Comparison of ENCODE assay signal across 13 cellular contexts in the genomic region with DNA sequence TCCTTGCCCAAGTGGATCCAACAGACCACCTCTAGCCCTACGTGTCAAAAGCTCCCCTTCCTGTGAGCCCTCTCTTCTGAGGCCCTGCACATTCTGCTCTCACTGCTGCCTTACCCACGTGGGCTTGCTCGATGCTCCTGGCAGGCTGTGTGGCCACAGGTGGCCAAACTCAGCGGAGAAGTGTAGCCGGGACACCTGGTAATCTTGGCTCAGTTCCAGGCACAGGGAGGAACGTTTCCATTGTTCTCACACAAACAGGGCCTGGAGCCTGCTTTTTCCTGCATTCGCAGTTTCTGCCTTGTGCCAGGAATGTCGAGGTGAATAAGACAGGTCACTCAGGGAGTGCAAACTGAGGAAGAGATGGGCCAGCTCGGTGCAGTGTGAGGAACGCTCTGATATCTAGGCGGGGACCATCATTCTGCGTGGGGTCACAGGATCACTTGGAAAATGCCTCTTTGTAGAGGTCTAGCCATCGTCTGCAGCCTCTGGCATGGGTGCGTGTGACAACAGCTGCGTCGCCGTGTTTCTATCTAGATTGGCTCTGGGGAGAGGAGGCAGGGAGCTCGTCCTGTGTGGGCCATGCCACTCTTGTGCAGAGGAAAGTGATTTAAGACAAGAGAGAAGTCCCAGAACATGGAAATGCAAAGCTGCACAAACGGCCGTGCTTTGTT.
A peak's percentile ranks its signal among the peaks of the same experiment; 100 is the strongest.
DNase-seq lines count a peak whose midpoint lies in the region; TF ChIP-seq lines count a peak whose summit lies in the region.
"Had no signal": no experiment of that assay in that cellular context is flagged by ENCODE, and none has a peak within 500 bp of the region (broad histone marks: within the 10 kb centered on the region; RNA-seq: fewer than 3 reads in every experiment).

No MANE protein-coding gene starts in this region.

- DNase-seq in Caco-2 = no peak
- DNase-seq in NCI-H187 (lab: John Stamatoyannopoulos, UW) = peak; percentile 84 to 93
- no peak for DNase-seq in RWPE1 (ENCODE audit: low spot score)
- DNase-seq in mesenchymal stem cell = no peak
- DNase-seq in activated CD4-positive, CD25-positive, alpha-beta regulatory T cell treated with anti-CD3 and anti-CD28 coated beads, Interleukin-2, amount 50 U/mL, for 72 hours = no peak
- no peak for DNase-seq in stimulated activated CD4-positive, alpha-beta T cell treated with anti-CD3 and anti-CD28 coated beads, Interleukin-15, amount 100 ng/mL, for 24 hours
- DNase-seq in ACHN = no peak
- no peak for DNase-seq in erythroblast (lab: John Stamatoyannopoulos, UW)
- DNase-seq: MM.1S, T-helper 9 cell had no signal

- WGBS in mesenchymal stem cell = 94% methylated on average over 20 of the region's 20 CpGs

- POLR2A ChIA-PET in Caco-2 (lab: Charles Lee) = no interaction called here
- POLR2A ChIA-PET in RWPE1 (lab: Yijun Ruan, JAX; ENCODE audit: low non-redundant PET) = no interaction called here

- H3K9ac ChIP-seq in mesenchymal stem cell (ENCODE audit: low read length) = no peak overlapping the region
- H3K9ac ChIP-seq: neural progenitor cell had no signal

- no peaks in the 10 kb centered on the region for H3K9me3 Mint-ChIP-seq in Caco-2 (ENCODE audit: unreplicated experiment)
- H3K9me3 Mint-ChIP-seq: activated T-helper 1 cell treated with anti-CD3 and anti-CD28 coated beads, Interleukin-12 subunit alpha, Interleukin-12 subunit beta, Interleukin-2, Interleukin-4 antibody, amounts not matched to agents 30 ng/mL and 10 ng/mL and 1 ng/mL, durations not matched to agents 14 hours and 24 hours and 36 hours; neural progenitor cell had no signal

- TF ChIP-seq CTCF in Caco-2 (IDR thresholded peaks at IDR 0.05; ENCODE audit: insufficient read depth in 1 of 2, low read depth in 1 of 2, low read length in 1 of 2, severe bottlenecking in 1 of 2, unreplicated experiment in 1 of 2) (no peak), RWPE1 (conservative IDR thresholded peaks at IDR 0.05; ENCODE audit: low read depth) (no peak)

- no peak overlapping the region for H3K4me2 ChIP-seq in mesenchymal stem cell (ENCODE audit: low read length, poor library complexity, severe bottlenecking)
- H3K4me2 ChIP-seq: neural progenitor cell had no signal

- H3K79me1 ChIP-seq in mesenchymal stem cell (replicated peaks; ENCODE audit: low read length, poor library complexity, severe bottlenecking) = peaks cover 6% of the 10 kb centered on the region

- H3K27me3 ChIP-seq in Caco-2 (replicated peaks; ENCODE audit: control insufficient read depth, insufficient read depth, low read length) (no peaks in the 10 kb centered on the region), mesenchymal stem cell (ENCODE audit: control insufficient read depth in 1 of 2, insufficient read depth in 1 of 2, low read length in 2 of 2) (no peaks in the 10 kb centered on the region)
- H3K27me3 ChIP-seq: neural progenitor cell had no signal

- H2BK15ac ChIP-seq in mesenchymal stem cell (ENCODE audit: low read depth, poor library complexity, severe bottlenecking) = no peak overlapping the region

- no peak overlapping the region for H2BK120ac ChIP-seq in mesenchymal stem cell (ENCODE audit: low read depth, low read length)

- peaks cover 90% of the 10 kb centered on the region for H3K4me1 ChIP-seq in Caco-2
- peaks cover 9% of the 10 kb centered on the region for H3K4me1 ChIP-seq in mesenchymal stem cell (ENCODE audit: control insufficient read depth, insufficient read depth, low read depth, low read length)

- no peak overlapping the region for H2AFZ ChIP-seq in mesenchymal stem cell (ENCODE audit: low read depth, low read length)
- H2AFZ ChIP-seq: neural progenitor cell had no signal

- H3K4me3 ChIP-seq in Caco-2 (ENCODE audit: low read depth, low read length) (no peak overlapping the region), mesenchymal stem cell (ENCODE audit: insufficient read depth in 1 of 2, low read depth in 1 of 2, low read length in 2 of 2) (no peak overlapping the region)
- H3K4me3 ChIP-seq: neural progenitor cell had no signal

- H3K4me3 Mint-ChIP-seq in Caco-2 (ENCODE audit: unreplicated experiment) = no peak overlapping the region
- H3K4me3 Mint-ChIP-seq: activated T-helper 1 cell treated with anti-CD3 and anti-CD28 coated beads, Interleukin-12 subunit alpha, Interleukin-12 subunit beta, Interleukin-2, Interleukin-4 antibody, amounts not matched to agents 30 ng/mL and 10 ng/mL and 1 ng/mL, durations not matched to agents 14 hours and 24 hours and 36 hours; B cell; neural progenitor cell had no signal

- no peaks in the 10 kb centered on the region for H3K9me3 ChIP-seq in Caco-2
- no peaks in the 10 kb centered on the region for H3K9me3 ChIP-seq in mesenchymal stem cell (ENCODE audit: control insufficient read depth, low read length)

- no peak overlapping the region for H3K23ac ChIP-seq in mesenchymal stem cell (ENCODE audit: low read length in 2 of 2)

- in situ Hi-C loops in ACHN (cut with HindIII; ENCODE audit: low pct_ligation_motif_present, low pct_unique_long_range_greater_than_20kb, low sequenced_read_pairs) = no loop called here

- peaks cover 70% of the 10 kb centered on the region for H3K36me3 Mint-ChIP-seq in Caco-2 (ENCODE audit: insufficient read depth, unreplicated experiment)
- H3K36me3 Mint-ChIP-seq: neural progenitor cell had no signal

- BruUV-seq in Caco-2 (replicated peaks; lab: Mats Ljungman, UMichigan) = no TSS peak

- no peak overlapping the region for H3K18ac ChIP-seq in mesenchymal stem cell (ENCODE audit: low read depth in 1 of 2, low read length in 2 of 2)

- H3K27ac Mint-ChIP-seq in Caco-2 (ENCODE audit: unreplicated experiment) = peak overlapping the region; percentile 85
- H3K27ac Mint-ChIP-seq: activated T-helper 1 cell treated with anti-CD3 and anti-CD28 coated beads, Interleukin-12 subunit alpha, Interleukin-12 subunit beta, Interleukin-2, Interleukin-4 antibody, amounts not matched to agents 30 ng/mL and 10 ng/mL and 1 ng/mL, durations not matched to agents 14 hours and 24 hours and 36 hours; B cell; neural progenitor cell had no signal

- peaks cover 6% of the 10 kb centered on the region for H3K36me3 ChIP-seq in Caco-2 (ENCODE audit: control insufficient read depth, insufficient read depth, low read length)
- H3K36me3 ChIP-seq in mesenchymal stem cell (ENCODE audit: control insufficient read depth in 1 of 2, insufficient read depth in 2 of 2, low read depth in 1 of 2, low read length in 2 of 2) = peaks cover 14 to 70% of the 10 kb centered on the region in 2 experiments
- H3K36me3 ChIP-seq: neural progenitor cell had no signal

- H3K27ac ChIP-seq in RWPE1 = peak overlapping the region; percentile 43
- no peak overlapping the region for H3K27ac ChIP-seq in mesenchymal stem cell (ENCODE audit: low read length, poor library complexity, severe bottlenecking)
- H3K27ac ChIP-seq: neural progenitor cell had no signal

- intact Hi-C loops in Caco-2 (cut with micrococcal nuclease; ENCODE audit: unreplicated experiment) = no loop called here

- CTCF ChIA-PET in Caco-2 (lab: Charles Lee) (interaction anchor here (0.6 kb wide), 1 partner anchor 178 kb away, joined by 6 read pairs; no protein-coding TSS in a partner anchor), RWPE1 (lab: Yijun Ruan, JAX) (interaction anchor here (0.5 to 1.6 kb wide), 3 partner anchors 11 to 13 kb away, joined by 3 to 12 read pairs (median 3); no protein-coding TSS in a partner anchor)

- no peak overlapping the region for H2AK5ac ChIP-seq in mesenchymal stem cell (ENCODE audit: low read length, severe bottlenecking)

- no peak overlapping the region for H2BK5ac ChIP-seq in mesenchymal stem cell (ENCODE audit: low read depth, low read length, poor library complexity, severe bottlenecking)

- no peaks in the 10 kb centered on the region for H3K27me3 Mint-ChIP-seq in Caco-2 (ENCODE audit: insufficient read depth, unreplicated experiment)

- H4K91ac ChIP-seq in mesenchymal stem cell (ENCODE audit: low read length) = peak overlapping the region; percentile 4

- peaks cover 47% of the 10 kb centered on the region for H3K4me1 Mint-ChIP-seq in Caco-2 (ENCODE audit: low read depth, unreplicated experiment)
- H3K4me1 Mint-ChIP-seq: B cell had no signal

- H4K8ac ChIP-seq in mesenchymal stem cell (ENCODE audit: low read length) = no peak overlapping the region

- H2BK12ac ChIP-seq in mesenchymal stem cell (ENCODE audit: low read length in 2 of 2) = no peak overlapping the region

- no peak overlapping the region for H3K14ac ChIP-seq in mesenchymal stem cell (ENCODE audit: low read length in 2 of 2)

- H3K4ac ChIP-seq in mesenchymal stem cell (ENCODE audit: low read depth in 1 of 2, low read length in 2 of 2) = no peak overlapping the region

- TF ChIP-seq POLR2A in erythroblast (IDR thresholded peaks at IDR 0.05; ENCODE audit: low read length) = no peak

Comparison
In these comparisons a context has a peak if more than half of its experiments do, and no peak if none do; other contexts are left out.
1. DNase-seq: peak in NCI-H187 (2 of 2); none in Caco-2 (0 of 2), RWPE1 (single experiment), mesenchymal stem cell (single experiment), activated CD4-positive, CD25-positive, alpha-beta regulatory T cell treated with anti-CD3 and anti-CD28 coated beads, Interleukin-2, amount 50 U/mL, for 72 hours (single experiment), stimulated activated CD4-positive, alpha-beta T cell treated with anti-CD3 and anti-CD28 coated beads, Interleukin-15, amount 100 ng/mL, for 24 hours (single experiment), ACHN (single experiment) and erythroblast (0 of 2).